In genomic region chr19:39347332-39348227, GRCh38 we compare ENCODE assay signal across 12 cellular contexts. TPM values are rescaled to one million over a fixed set of nuclear protein-coding genes. Genes with fewer than 3 reads are reported as not detected.
DNase-seq lines count a peak whose midpoint lies in the region; TF ChIP-seq lines count a peak whose summit lies in the region.
"Had no signal": no experiment of that assay in that cellular context is flagged by ENCODE, and none has a peak within 500 bp of the region (broad histone marks: within the 10 kb centered on the region; RNA-seq: fewer than 3 reads in every experiment).

No MANE protein-coding gene starts in this region.

- no peaks in the 10 kb centered on the region for H3K9me3 Mint-ChIP-seq in CD8-positive, alpha-beta memory T cell
- H3K9me3 Mint-ChIP-seq in progenitor cell of endocrine pancreas (ENCODE audit: low read depth), result no peaks in the 10 kb centered on the region

- TF ChIP-seq CTCF in choroid plexus epithelial cell (conservative IDR thresholded peaks at IDR 0.05; ENCODE audit: low read depth, low read length), result no peak
- no peak for TF ChIP-seq CTCF in progenitor cell of endocrine pancreas (IDR thresholded peaks at IDR 0.05; ENCODE audit: unreplicated experiment)

- no peak overlapping the region for H3K27ac ChIP-seq in CD8-positive, alpha-beta memory T cell (ENCODE audit: low read depth, low read length)
- H3K27ac ChIP-seq: gastrocnemius medialis, left ventricle myocardium inferior, upper lobe of right lung had no signal

- no peaks in the 10 kb centered on the region for H3K9me3 ChIP-seq in CD8-positive, alpha-beta memory T cell (ENCODE audit: low read length)
- H3K9me3 ChIP-seq: gastrocnemius medialis, left ventricle myocardium inferior, upper lobe of right lung had no signal

- H3K4me3 ChIP-seq in CD8-positive, alpha-beta memory T cell (ENCODE audit: low read length), result no peak overlapping the region
- no peak overlapping the region for H3K4me3 ChIP-seq in choroid plexus epithelial cell (ENCODE audit: low read depth, low read length)
- H3K4me3 ChIP-seq: gastrocnemius medialis, left ventricle myocardium inferior, upper lobe of right lung had no signal

- peaks cover 6% of the 10 kb centered on the region for H3K36me3 ChIP-seq in CD8-positive, alpha-beta memory T cell (ENCODE audit: insufficient read depth, low read length)

- peaks cover 32% of the 10 kb centered on the region for H3K4me1 ChIP-seq in CD8-positive, alpha-beta memory T cell (ENCODE audit: insufficient read depth, low read length)

- POLR2A ChIA-PET in CD8-positive, alpha-beta memory T cell (lab: Charles Lee), result no interaction called here

- peaks cover 0 to 1% of the 10 kb centered on the region in 2 donors for H3K27me3 Mint-ChIP-seq in CD8-positive, alpha-beta memory T cell
- H3K27me3 Mint-ChIP-seq in progenitor cell of endocrine pancreas, result no peaks in the 10 kb centered on the region

- peak overlapping the region in 7 of 8 donors; percentile 19 to 87 (median 65) for H3K27ac Mint-ChIP-seq in CD8-positive, alpha-beta memory T cell
- H3K27ac Mint-ChIP-seq in progenitor cell of endocrine pancreas, result peak overlapping the region; percentile 17

- no peaks in the 10 kb centered on the region for H3K27me3 ChIP-seq in CD8-positive, alpha-beta memory T cell (ENCODE audit: insufficient read depth, low read length, poor library complexity, severe bottlenecking)
- H3K27me3 ChIP-seq: gastrocnemius medialis, upper lobe of right lung had no signal

- CTCF ChIA-PET in CD8-positive, alpha-beta memory T cell (lab: Charles Lee), result interaction anchor here (0.8 kb wide), 1 partner anchor 12 kb away, joined by 3 read pairs; the partner anchor contains the start of gene GMFG

- no peak for DNase-seq in CD8-positive, alpha-beta memory T cell
- DNase-seq in LHCN-M2 (ENCODE audit: low read depth), result peak; percentile 44
- peak; percentile 32 for DNase-seq in choroid plexus epithelial cell (ENCODE audit: low read depth)
- DNase-seq in progenitor cell of endocrine pancreas (ENCODE audit: low spot score, unreplicated experiment), result no peak
- no peak for DNase-seq in NCI-H446 (lab: John Stamatoyannopoulos, UW)
- DNase-seq in HK-2 (ENCODE audit: unreplicated experiment), result no peak
- no peak for DNase-seq in LoVo (ENCODE audit: low spot score)
- DNase-seq: gastrocnemius medialis, left ventricle myocardium inferior, MM.1S, RPMI8226, upper lobe of right lung had no signal

- H3K36me3 Mint-ChIP-seq in CD8-positive, alpha-beta memory T cell, result peaks cover 0 to 68% (median 12%) of the 10 kb centered on the region in 3 donors
- H3K36me3 Mint-ChIP-seq in progenitor cell of endocrine pancreas (ENCODE audit: insufficient read depth), result peaks cover 17% of the 10 kb centered on the region

- H3K4me1 Mint-ChIP-seq in CD8-positive, alpha-beta memory T cell, result peaks cover 56 to 81% (median 68%) of the 10 kb centered on the region in 3 donors
- peaks cover 23% of the 10 kb centered on the region for H3K4me1 Mint-ChIP-seq in progenitor cell of endocrine pancreas (ENCODE audit: low read depth)

- H3K4me3 Mint-ChIP-seq in CD8-positive, alpha-beta memory T cell, result no peak overlapping the region
- no peak overlapping the region for H3K4me3 Mint-ChIP-seq in progenitor cell of endocrine pancreas (ENCODE audit: low read depth)

RNA-seq across cellular contexts. Expression of gene SAMD4B, which starts 5.4 kb away (rescaled TPM):
- total RNA-seq in CD8-positive, alpha-beta memory T cell, result 10 to 100 TPM; 54.3 to 55.6 TPM
- polyA plus RNA-seq in CD8-positive, alpha-beta memory T cell, result 18.7 TPM
- total RNA-seq in LHCN-M2 (2014; rRNA removed), result 90.4 and 126 TPM in 2 replicates
- polyA plus RNA-seq in LHCN-M2 (2012), result 118 TPM
- 140 and 152 TPM in 2 replicates for total RNA-seq in progenitor cell of endocrine pancreas

RNA-seq across cellular contexts. Expression of gene GMFG, which starts 11.7 kb away (rescaled TPM):
- 100 to 1,000 TPM; 246 to 247 TPM for total RNA-seq in CD8-positive, alpha-beta memory T cell
- 1,052 TPM for polyA plus RNA-seq in CD8-positive, alpha-beta memory T cell
- total RNA-seq in LHCN-M2 (2014; rRNA removed) (not detected in 2 replicates), progenitor cell of endocrine pancreas (not detected in 2 replicates)
- polyA plus RNA-seq in LHCN-M2 (2012), result 2.2 TPM

RNA-seq across cellular contexts. Expression of gene LRFN1, which starts 26.9 kb away (rescaled TPM):
- 1 to 10 TPM; 4.3 to 4.9 TPM for total RNA-seq in CD8-positive, alpha-beta memory T cell
- 6.7 TPM for polyA plus RNA-seq in CD8-positive, alpha-beta memory T cell
- total RNA-seq in LHCN-M2 (2014; rRNA removed), result 0.13 TPM in 1 of 2 replicates, not detected in the other
- polyA plus RNA-seq in LHCN-M2 (2012), result 0.16 TPM
- total RNA-seq in progenitor cell of endocrine pancreas, result 4.8 and 5.2 TPM in 2 replicates

RNA-seq across cellular contexts. Expression of gene PAF1, which starts 43.3 kb away (rescaled TPM):
- 10 to 100 TPM; 44.6 to 46.9 TPM for total RNA-seq in CD8-positive, alpha-beta memory T cell
- 50.2 TPM for polyA plus RNA-seq in CD8-positive, alpha-beta memory T cell
- total RNA-seq in LHCN-M2 (2014; rRNA removed) (51.9 and 61.7 TPM in 2 replicates), progenitor cell of endocrine pancreas (49.4 and 49.5 TPM in 2 replicates)
- 78.7 TPM for polyA plus RNA-seq in LHCN-M2 (2012)

RNA-seq across cellular contexts. Expression of gene MED29, which starts 43.6 kb away (rescaled TPM):
- total RNA-seq in CD8-positive, alpha-beta memory T cell, result 10 to 100 TPM; 39.3 to 39.6 TPM
- 56.8 TPM for polyA plus RNA-seq in CD8-positive, alpha-beta memory T cell
- 32.8 and 38.7 TPM in 2 replicates for total RNA-seq in LHCN-M2 (2014; rRNA removed)
- 24.7 TPM for polyA plus RNA-seq in LHCN-M2 (2012)
- 36.3 and 39.0 TPM in 2 replicates for total RNA-seq in progenitor cell of endocrine pancreas

Comparison
In these comparisons a context has a peak if more than half of its experiments do, and no peak if none do; other contexts are left out.
1. DNase-seq: peak in LHCN-M2 (single experiment) and choroid plexus epithelial cell (single experiment); none in CD8-positive, alpha-beta memory T cell (0 of 5), progenitor cell of endocrine pancreas (single experiment), NCI-H446 (0 of 2), HK-2 (single experiment) and LoVo (single experiment).
2. RNA of gene GMFG, which starts 11.7 kb away (total RNA-seq): 246 to 247 TPM in CD8-positive, alpha-beta memory T cell; not detected in progenitor cell of endocrine pancreas and not detected in LHCN-M2; every median in the first group is over 100 times any median in the second.